ENCODE assay signal across 19 cellular contexts in genomic region chr2:169771612-169772011, GRCh38.
"Had no signal": no experiment of that assay in that cellular context is flagged by ENCODE, and none has a peak within 500 bp of the region (broad histone marks: within the 10 kb centered on the region; RNA-seq: fewer than 3 reads in every experiment).

No MANE protein-coding gene starts in this region.

- H3K27me3 ChIP-seq: sigmoid colon had no signal

- H3K27ac ChIP-seq: esophagus muscularis mucosa, sigmoid colon, thoracic aorta had no signal

- FAIRE-seq: astrocyte, frontal cortex had no signal

- H3K9me3 ChIP-seq: esophagus muscularis mucosa, sigmoid colon, thoracic aorta had no signal

- DNase-seq: activated CD4-positive, alpha-beta memory T cell treated with anti-CD3 and anti-CD28 coated beads, Interleukin-2, amount 10 ng/mL, durations not matched to agents 7 days and 5 days; activated CD4-positive, alpha-beta T cell treated with anti-CD3 and anti-CD28 coated beads for 48 hours; activated naive CD4-positive, alpha-beta T cell; central memory CD4-positive, alpha-beta T cell; effector memory CD4-positive, alpha-beta T cell; hypothalamus; left cardiac atrium; mesenchymal stem cell; naive thymus-derived CD4-positive, alpha-beta T cell; occipital lobe; posterior cingulate gyrus; sigmoid colon; stimulated activated CD4-positive, alpha-beta T cell treated with anti-CD3 and anti-CD28 coated beads, Interleukin-2, amount 100 ng/mL, for 48 hours; stimulated activated CD8-positive, alpha-beta memory T cell treated with anti-CD3 and anti-CD28 coated beads, Interleukin-4, amount 100 ng/mL, for 48 hours; stimulated activated naive CD4-positive, alpha-beta T cell treated with Interleukin-2 at 50 U/mL for 16 hours had no signal

- ATAC-seq: left cardiac atrium; naive thymus-derived CD4-positive, alpha-beta T cell had no signal

- H3K4me3 ChIP-seq: esophagus muscularis mucosa, sigmoid colon, thoracic aorta had no signal

- H3K36me3 ChIP-seq: esophagus muscularis mucosa, sigmoid colon, thoracic aorta had no signal
